Comparison of ENCODE assay signal across 1 cellular context in genomic region chr13:43289458-43290255, GRCh38.
TF ChIP-seq lines count a peak whose summit lies in the region.

No MANE protein-coding gene starts in this region.

TF ChIP-seq in endothelial cell of umbilical vein, 7 proteins besides CTCF, POLR2A, EP300 and RAD21 (continued from another document):
- TF ChIP-seq FOS (IDR thresholded peaks at IDR 0.05; ENCODE audit: borderline replicate concordance, insufficient read depth, low read length) (no peak), POLR2AphosphoS5 (IDR thresholded peaks at IDR 0.05; ENCODE audit: insufficient read depth, low read depth, low read length) (no peak)
